ENCODE assay signal across 1 cellular context in the genomic region with DNA sequence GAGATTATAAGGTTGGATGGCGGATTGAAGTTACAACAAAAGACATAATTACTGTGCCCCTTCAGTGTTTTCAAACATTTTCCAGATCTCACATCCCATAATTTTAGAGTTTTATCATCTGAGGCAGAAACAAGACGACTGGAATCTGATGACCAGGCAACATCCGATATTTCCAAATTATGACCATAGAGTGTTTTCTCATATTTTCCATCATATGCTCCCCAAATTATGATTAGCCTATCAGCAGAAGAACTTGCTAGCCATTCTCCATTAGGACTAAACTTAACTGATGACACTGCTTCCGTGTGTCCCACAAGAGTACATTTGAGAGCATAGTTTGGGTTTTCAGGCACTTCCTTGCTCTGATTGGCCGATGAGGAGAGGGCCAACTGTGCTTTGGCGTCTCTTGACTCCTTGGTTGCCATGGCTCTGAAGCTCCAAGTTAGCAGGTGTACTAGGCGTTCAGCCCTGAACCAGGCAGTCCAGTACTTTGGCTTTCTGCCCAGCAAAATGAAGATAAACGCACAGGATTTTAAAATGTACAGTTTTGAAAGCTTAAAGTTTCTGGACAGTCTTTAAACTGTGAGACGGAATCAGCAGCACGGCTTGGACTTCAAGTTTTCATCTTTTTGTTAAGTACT.
TF ChIP-seq lines count a peak whose summit lies in the region.

No MANE protein-coding gene starts in this region.

TF ChIP-seq in K562, 482 proteins besides CTCF, POLR2A, EP300 and RAD21 (continued from another document):
- TF ChIP-seq, protein P1, sequence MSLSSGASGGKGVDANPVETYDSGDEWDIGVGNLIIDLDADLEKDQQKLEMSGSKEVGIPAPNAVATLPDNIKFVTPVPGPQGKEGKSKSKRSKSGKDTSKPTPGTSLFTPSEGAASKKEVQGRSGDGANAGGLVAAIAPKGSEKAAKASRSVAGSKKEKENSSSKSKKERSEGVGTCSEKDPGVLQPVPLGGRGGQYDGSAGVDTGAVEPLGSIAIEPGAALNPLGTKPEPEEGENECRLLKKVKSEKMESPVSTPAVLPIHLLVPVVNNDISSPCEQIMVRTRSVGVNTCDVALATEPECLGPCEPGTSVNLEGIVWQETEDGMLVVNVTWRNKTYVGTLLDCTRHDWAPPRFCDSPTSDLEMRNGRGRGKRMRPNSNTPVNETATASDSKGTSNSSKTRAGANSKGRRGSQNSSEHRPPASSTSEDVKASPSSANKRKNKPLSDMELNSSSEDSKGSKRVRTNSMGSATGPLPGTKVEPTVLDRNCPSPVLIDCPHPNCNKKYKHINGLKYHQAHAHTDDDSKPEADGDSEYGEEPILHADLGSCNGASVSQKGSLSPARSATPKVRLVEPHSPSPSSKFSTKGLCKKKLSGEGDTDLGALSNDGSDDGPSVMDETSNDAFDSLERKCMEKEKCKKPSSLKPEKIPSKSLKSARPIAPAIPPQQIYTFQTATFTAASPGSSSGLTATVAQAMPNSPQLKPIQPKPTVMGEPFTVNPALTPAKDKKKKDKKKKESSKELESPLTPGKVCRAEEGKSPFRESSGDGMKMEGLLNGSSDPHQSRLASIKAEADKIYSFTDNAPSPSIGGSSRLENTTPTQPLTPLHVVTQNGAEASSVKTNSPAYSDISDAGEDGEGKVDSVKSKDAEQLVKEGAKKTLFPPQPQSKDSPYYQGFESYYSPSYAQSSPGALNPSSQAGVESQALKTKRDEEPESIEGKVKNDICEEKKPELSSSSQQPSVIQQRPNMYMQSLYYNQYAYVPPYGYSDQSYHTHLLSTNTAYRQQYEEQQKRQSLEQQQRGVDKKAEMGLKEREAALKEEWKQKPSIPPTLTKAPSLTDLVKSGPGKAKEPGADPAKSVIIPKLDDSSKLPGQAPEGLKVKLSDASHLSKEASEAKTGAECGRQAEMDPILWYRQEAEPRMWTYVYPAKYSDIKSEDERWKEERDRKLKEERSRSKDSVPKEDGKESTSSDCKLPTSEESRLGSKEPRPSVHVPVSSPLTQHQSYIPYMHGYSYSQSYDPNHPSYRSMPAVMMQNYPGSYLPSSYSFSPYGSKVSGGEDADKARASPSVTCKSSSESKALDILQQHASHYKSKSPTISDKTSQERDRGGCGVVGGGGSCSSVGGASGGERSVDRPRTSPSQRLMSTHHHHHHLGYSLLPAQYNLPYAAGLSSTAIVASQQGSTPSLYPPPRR (CRISPR knock-in tag; IDR thresholded peaks at IDR 0.05; ENCODE audit: borderline replicate concordance) = no peak
- TF ChIP-seq, protein P2, sequence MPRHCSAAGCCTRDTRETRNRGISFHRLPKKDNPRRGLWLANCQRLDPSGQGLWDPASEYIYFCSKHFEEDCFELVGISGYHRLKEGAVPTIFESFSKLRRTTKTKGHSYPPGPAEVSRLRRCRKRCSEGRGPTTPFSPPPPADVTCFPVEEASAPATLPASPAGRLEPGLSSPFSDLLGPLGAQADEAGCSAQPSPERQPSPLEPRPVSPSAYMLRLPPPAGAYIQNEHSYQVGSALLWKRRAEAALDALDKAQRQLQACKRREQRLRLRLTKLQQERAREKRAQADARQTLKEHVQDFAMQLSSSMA (CRISPR knock-in tag; IDR thresholded peaks at IDR 0.05) = no peak
- TF ChIP-seq, protein P3, sequence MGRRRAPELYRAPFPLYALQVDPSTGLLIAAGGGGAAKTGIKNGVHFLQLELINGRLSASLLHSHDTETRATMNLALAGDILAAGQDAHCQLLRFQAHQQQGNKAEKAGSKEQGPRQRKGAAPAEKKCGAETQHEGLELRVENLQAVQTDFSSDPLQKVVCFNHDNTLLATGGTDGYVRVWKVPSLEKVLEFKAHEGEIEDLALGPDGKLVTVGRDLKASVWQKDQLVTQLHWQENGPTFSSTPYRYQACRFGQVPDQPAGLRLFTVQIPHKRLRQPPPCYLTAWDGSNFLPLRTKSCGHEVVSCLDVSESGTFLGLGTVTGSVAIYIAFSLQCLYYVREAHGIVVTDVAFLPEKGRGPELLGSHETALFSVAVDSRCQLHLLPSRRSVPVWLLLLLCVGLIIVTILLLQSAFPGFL (CRISPR knock-in tag; IDR thresholded peaks at IDR 0.05) = no peak
- 0 out of 2 replicates have a peak, but pooled peaks have one; percentile 33 for TF ChIP-seq NFIC (IDR thresholded peaks at IDR 0.05)
